In the genomic region with DNA sequence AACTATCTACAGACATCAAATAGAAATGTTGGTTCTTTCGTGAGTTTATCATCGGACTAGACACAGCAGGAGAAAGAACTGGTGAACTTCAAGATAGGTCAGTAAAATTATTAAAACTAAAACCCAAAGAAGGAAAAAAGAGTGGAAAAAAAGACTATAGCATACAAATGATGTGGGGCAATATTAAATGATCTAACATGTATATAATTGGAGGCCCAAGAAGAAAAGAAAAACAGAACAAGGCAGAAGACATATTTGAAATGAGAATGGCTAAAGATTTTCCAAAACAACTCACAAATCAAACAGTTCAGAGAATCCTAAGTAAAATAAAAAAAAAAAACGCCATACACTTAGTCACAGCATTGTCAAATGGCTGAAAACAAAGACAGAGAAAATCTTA, we compare ENCODE assay signal across 17 cellular contexts.
"Had no signal": no experiment of that assay in that cellular context is flagged by ENCODE, and none has a peak within 500 bp of the region (broad histone marks: within the 10 kb centered on the region; RNA-seq: fewer than 3 reads in every experiment).

No MANE protein-coding gene starts in this region.

- H3K27me3 ChIP-seq: dorsolateral prefrontal cortex, esophagus muscularis mucosa, foreskin keratinocyte, gastroesophageal sphincter, heart right ventricle, left lung had no signal

- H3K4me3 Mint-ChIP-seq: mesothelial cell of epicardium had no signal

- H3K36me3 ChIP-seq: heart right ventricle, left lung, lower lobe of right lung had no signal

- H3K27ac Mint-ChIP-seq: mesothelial cell of epicardium had no signal

- ATAC-seq: foreskin keratinocyte, gastroesophageal sphincter, heart right ventricle, left cardiac atrium, left lung, left ventricle myocardium superior, lower lobe of right lung, mucosa of descending colon had no signal

- H3K4me3 ChIP-seq: coronary artery, dorsolateral prefrontal cortex, esophagus muscularis mucosa, gastroesophageal sphincter, heart right ventricle, left lung, lower lobe of right lung, mucosa of descending colon had no signal

- H3K27ac ChIP-seq: coronary artery, dorsolateral prefrontal cortex, esophagus muscularis mucosa, foreskin keratinocyte, gastroesophageal sphincter, heart right ventricle, left lung, lower lobe of right lung had no signal

- DNase-seq: dermis blood vessel endothelial cell; dorsolateral prefrontal cortex; effector CD4-positive, alpha-beta T cell; effector memory CD4-positive, alpha-beta T cell; foreskin keratinocyte; heart right ventricle; hippocampal formation; left cardiac atrium; left lung; left ventricle myocardium superior; lower lobe of right lung; mesenchymal stem cell; mucosa of descending colon had no signal

- H3K4me1 ChIP-seq: esophagus muscularis mucosa, gastroesophageal sphincter, heart right ventricle, left lung, lower lobe of right lung had no signal
